Comparison of ENCODE assay signal across 8 cellular contexts in the genomic region with DNA sequence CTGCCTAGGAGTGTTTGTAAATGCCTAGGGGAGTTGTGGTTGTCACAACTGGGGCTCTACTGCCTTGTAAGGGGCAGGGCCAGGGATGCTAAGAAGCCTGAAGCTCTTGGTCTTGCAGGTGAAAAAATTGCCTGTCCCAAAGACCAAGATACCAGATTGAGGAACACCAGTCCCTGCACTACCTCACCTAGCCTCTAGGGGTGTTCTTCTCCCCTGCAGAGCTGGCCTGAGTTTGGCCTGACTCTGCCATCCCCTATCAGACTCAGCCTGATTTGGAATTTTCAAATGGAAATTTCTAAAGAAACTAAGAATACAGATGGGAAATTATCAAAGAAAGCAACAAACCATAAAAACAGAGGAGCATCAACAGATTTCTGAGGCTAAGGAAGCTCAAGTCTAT.
DNase-seq lines count a peak whose midpoint lies in the region; ATAC-seq and TF ChIP-seq lines count a peak whose summit lies in the region.
"Had no signal": no experiment of that assay in that cellular context is flagged by ENCODE, and none has a peak within 500 bp of the region (broad histone marks: within the 10 kb centered on the region; RNA-seq: fewer than 3 reads in every experiment).

No MANE protein-coding gene starts in this region.

- H3K4me2 ChIP-seq in neural progenitor cell: no peak overlapping the region

- H3K9me3 ChIP-seq in neural progenitor cell (ENCODE audit: low read depth): peaks cover 1% of the 10 kb centered on the region

- no peaks in the 10 kb centered on the region for H3K27me3 ChIP-seq in neural progenitor cell

- H3K9me3 Mint-ChIP-seq in neural progenitor cell: no peaks in the 10 kb centered on the region

- no peaks in the 10 kb centered on the region for H4K20me1 ChIP-seq in neural progenitor cell (ENCODE audit: low read depth)

- peak; percentile 50 for ATAC-seq in HG03442 (IDR thresholded peaks at IDR 0.05; ENCODE audit: unreplicated experiment)

- no peaks in the 10 kb centered on the region for H3K36me3 Mint-ChIP-seq in neural progenitor cell

- DNase-seq in GM13976 (ENCODE audit: low spot score) (no peak), astrocyte of the spinal cord (ENCODE audit: low read depth, low spot score) (no peak), neural progenitor cell (ENCODE audit: low spot score) (peak; percentile 28), T-helper 1 cell (no peak), hypothalamus (lab: John Stamatoyannopoulos, UW) (no peak)
- no peak for DNase-seq in activated T-cell treated with anti-CD3 and anti-CD28 coated beads, Interleukin-2, amount 50 U/mL, for 1 hour

- no peak overlapping the region for H3K4me3 Mint-ChIP-seq in neural progenitor cell

- peak; percentile 24 for TF ChIP-seq CTCF in GM13976 (IDR thresholded peaks at IDR 0.05; ENCODE audit: borderline replicate concordance, control extremely low read depth, extremely low read depth, insufficient read depth, missing control alignments)
- peak; percentile 15 for TF ChIP-seq CTCF in astrocyte of the spinal cord (IDR thresholded peaks at IDR 0.05; ENCODE audit: low read depth, low read length)
- peak; percentile 56 for TF ChIP-seq CTCF in neural progenitor cell (IDR thresholded peaks at IDR 0.05)

- no peaks in the 10 kb centered on the region for H3K4me1 Mint-ChIP-seq in neural progenitor cell

- no peaks in the 10 kb centered on the region for H3K4me1 ChIP-seq in neural progenitor cell

- no peak overlapping the region for H3K27ac ChIP-seq in neural progenitor cell

- H3K79me2 ChIP-seq in neural progenitor cell (ENCODE audit: low read depth): no peaks in the 10 kb centered on the region

- in situ Hi-C loops in GM13976 (cut with MboI; ENCODE audit: low sequenced_read_pairs, unreplicated experiment) (no loop called here), astrocyte of the spinal cord (cut with HindIII; ENCODE audit: low sequenced_read_pairs) (no loop called here)

- no peaks in the 10 kb centered on the region for H3K36me3 ChIP-seq in neural progenitor cell

- H3K4me3 ChIP-seq in astrocyte of the spinal cord (ENCODE audit: low read depth, low read length) (no peak overlapping the region), neural progenitor cell (no peak overlapping the region)

- peaks cover 2% of the 10 kb centered on the region for H3K27me3 Mint-ChIP-seq in neural progenitor cell (ENCODE audit: insufficient read depth, low read depth)
- H3K27me3 Mint-ChIP-seq: IgD-negative memory B cell had no signal

- no peak overlapping the region for H3K9ac ChIP-seq in neural progenitor cell

- no peak overlapping the region for H3K27ac Mint-ChIP-seq in neural progenitor cell

- H2AFZ ChIP-seq in neural progenitor cell (replicated peaks): no peak overlapping the region

- H3F3A ChIP-seq in neural progenitor cell (ENCODE audit: low read depth): no peaks in the 10 kb centered on the region
